In genomic region chr2:98307131-98307696, GRCh38 we compare ENCODE assay signal across 12 cellular contexts. TPM values are rescaled to one million over a fixed set of nuclear protein-coding genes. Genes with fewer than 3 reads are reported as not detected.
"Had no signal": no experiment of that assay in that cellular context is flagged by ENCODE, and none has a peak within 500 bp of the region (broad histone marks: within the 10 kb centered on the region; RNA-seq: fewer than 3 reads in every experiment).

No MANE protein-coding gene starts in this region.

RNA-seq across cellular contexts. Expression of gene CNGA3, which starts 39.0 kb away (rescaled TPM):
- total RNA-seq: activated CD4-positive, alpha-beta memory T cell treated with anti-CD3 and anti-CD28 coated beads, Interleukin-2, amount 10 ng/mL, durations not matched to agents 7 days and 5 days; activated CD4-positive, alpha-beta T cell treated with anti-CD3 and anti-CD28 coated beads, Interleukin-2, amount 10 ng/mL, durations not matched to agents 7 days and 5 days; activated naive CD4-positive, alpha-beta T cell treated with anti-CD3 and anti-CD28 coated beads, Interleukin-2, amount 50 U/mL, for 72 hours; activated naive CD8-positive, alpha-beta T cell treated with anti-CD3 and anti-CD28 coated beads, Interleukin-2, amount 10 ng/mL, durations not matched to agents 7 days and 5 days; activated T-cell treated with anti-CD3 and anti-CD28 coated beads, Interleukin-2, amount 50 U/mL, for 72 hours; ascending aorta; chondrocyte; fibroblast of villous mesenchyme; glomerular endothelial cell; T-helper 1 cell treated with Interleukin-12 subunit alpha and Interleukin-12 subunit beta and Interleukin-4 antibody, amounts not matched to agents 30 ng/mL and 1 ng/mL, for 36 hours; WTC11 had no signal
- polyA plus RNA-seq: fibroblast of lung had no signal
